In the genomic region with DNA sequence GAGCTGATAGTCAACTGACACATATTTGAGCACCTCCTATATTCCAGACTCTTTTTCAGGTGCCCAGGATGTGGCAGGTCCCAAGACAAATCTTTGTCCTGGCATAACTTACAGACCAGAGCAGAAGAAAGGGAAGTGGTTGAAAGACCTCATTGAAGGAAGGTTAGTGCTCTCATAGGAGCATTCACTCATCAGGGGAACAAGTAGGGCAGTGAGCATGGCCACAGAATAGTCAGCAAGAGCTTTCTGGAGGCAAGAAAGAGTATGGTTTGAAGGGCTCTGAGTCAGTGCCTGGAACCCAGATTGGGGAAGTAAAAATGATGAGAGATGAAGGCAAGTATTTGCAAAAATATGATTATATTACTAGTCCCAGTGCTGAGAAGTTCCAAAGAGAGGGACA, we compare ENCODE assay signal across 14 cellular contexts. TPM values are rescaled to one million over a fixed set of nuclear protein-coding genes. Genes with fewer than 3 reads are reported as not detected.
"Had no signal": no experiment of that assay in that cellular context is flagged by ENCODE, and none has a peak within 500 bp of the region (broad histone marks: within the 10 kb centered on the region; RNA-seq: fewer than 3 reads in every experiment).

No MANE protein-coding gene starts in this region.

- DNase-seq: activated CD4-positive, alpha-beta T cell treated with anti-CD3 and anti-CD28 coated beads, Interleukin-2, amount 50 U/mL, for 4 hours; activated effector memory CD4-positive, alpha-beta T cell treated with Interleukin-2 at 50 U/mL for 16 hours; activated T-cell treated with anti-CD3 and anti-CD28 coated beads, Interleukin-2, amount 50 U/mL, for 24 hours; anterior cingulate cortex; dermis blood vessel endothelial cell; immature natural killer cell; lower lobe of right lung; naive B cell; retina; tibial artery had no signal

- H3K36me3 ChIP-seq: lower lobe of right lung, vagina had no signal

- H3K27me3 ChIP-seq: tibial artery, vagina had no signal

- H3K27ac ChIP-seq: lower lobe of right lung, tibial artery, vagina had no signal

- H3K4me3 ChIP-seq: lower lobe of right lung, tibial artery, vagina had no signal

- H3K9me3 ChIP-seq: lower lobe of right lung, tibial artery, vagina had no signal

- H3K4me1 ChIP-seq: lower lobe of right lung, tibial artery, vagina had no signal

RNA-seq across cellular contexts. Expression of a gene that starts 32.8 kb away (rescaled TPM):
- total RNA-seq: cerebellum, dermis blood vessel endothelial cell, glomerular endothelial cell, lower lobe of right lung, vagina had no signal
- polyA plus RNA-seq: esophagus had no signal
